31 cellular contexts compared by ENCODE assay signal in genomic region chr5:5062903-5063302, GRCh38.
"Had no signal": no experiment of that assay in that cellular context is flagged by ENCODE, and none has a peak within 500 bp of the region (broad histone marks: within the 10 kb centered on the region; RNA-seq: fewer than 3 reads in every experiment).

No MANE protein-coding gene starts in this region.

- H3K9me3 Mint-ChIP-seq: activated B cell treated with CpG ODN at 0.5 μM for 24 hours; activated CD4-positive, alpha-beta memory T cell treated with anti-CD3 and anti-CD28 coated beads for 36 hours; T-helper 1 cell treated with Interleukin-12 subunit alpha and Interleukin-12 subunit beta and Interleukin-4 antibody, amounts not matched to agents 30 μg/mL and 1 μg/mL, for 36 hours had no signal

- H3K36me3 ChIP-seq: esophagus squamous epithelium, gastroesophageal sphincter, heart right ventricle, WERI-Rb-1 had no signal

- H3K27me3 ChIP-seq: esophagus squamous epithelium had no signal

- FAIRE-seq: astrocyte, colon had no signal

- H3K27ac ChIP-seq: esophagus squamous epithelium, gastroesophageal sphincter, heart right ventricle, WERI-Rb-1 had no signal

- H3K36me3 Mint-ChIP-seq: activated CD4-positive, alpha-beta memory T cell treated with anti-CD3 and anti-CD28 coated beads for 36 hours; activated naive CD8-positive, alpha-beta T cell; T-cell had no signal

- H3K27me3 Mint-ChIP-seq: activated B cell treated with CpG ODN at 0.5 μM for 24 hours; activated CD4-positive, alpha-beta memory T cell treated with anti-CD3 and anti-CD28 coated beads for 36 hours; activated T-cell treated with anti-CD3 and anti-CD28 coated beads, Interleukin-2, amount 50 U/mL, for 24 hours; effector memory CD8-positive, alpha-beta T cell had no signal

- H3K27ac Mint-ChIP-seq: activated B cell treated with CpG ODN at 0.5 μM for 24 hours; activated CD4-positive, alpha-beta memory T cell treated with anti-CD3 and anti-CD28 coated beads for 36 hours; activated naive CD8-positive, alpha-beta T cell; activated T-cell treated with anti-CD3 and anti-CD28 coated beads, Interleukin-2, amount 50 U/mL, for 24 hours; activated T-helper 17 cell treated with anti-CD3 and anti-CD28 coated beads, Interleukin-2, amount 50 U/mL, for 72 hours; effector memory CD8-positive, alpha-beta T cell; T-cell; T-helper 1 cell treated with Interleukin-12 subunit alpha and Interleukin-12 subunit beta and Interleukin-4 antibody, amounts not matched to agents 30 μg/mL and 1 μg/mL, for 36 hours had no signal

- ATAC-seq: activated CD4-positive, CD25-positive, alpha-beta regulatory T cell treated with anti-CD3 and anti-CD28 coated beads, Interleukin-2, amount 50 U/mL, for 24 hours; activated T-helper 17 cell treated with anti-CD3 and anti-CD28 coated beads, Interleukin-2, amount 50 U/mL, for 72 hours; effector memory CD8-positive, alpha-beta T cell; gastroesophageal sphincter; heart right ventricle; T-cell had no signal

- H3K4me3 Mint-ChIP-seq: activated B cell treated with CpG ODN at 0.5 μM for 24 hours; activated CD4-positive, alpha-beta memory T cell treated with anti-CD3 and anti-CD28 coated beads for 36 hours; activated naive CD8-positive, alpha-beta T cell; activated T-cell treated with anti-CD3 and anti-CD28 coated beads, Interleukin-2, amount 50 U/mL, for 24 hours; activated T-helper 17 cell treated with anti-CD3 and anti-CD28 coated beads, Interleukin-2, amount 50 U/mL, for 72 hours; effector memory CD8-positive, alpha-beta T cell; T-cell; T-helper 1 cell treated with Interleukin-12 subunit alpha and Interleukin-12 subunit beta and Interleukin-4 antibody, amounts not matched to agents 30 μg/mL and 1 μg/mL, for 36 hours had no signal

- H3K4me3 ChIP-seq: esophagus squamous epithelium, gastroesophageal sphincter, heart right ventricle had no signal

- H3K4me1 Mint-ChIP-seq: activated B cell treated with CpG ODN at 0.5 μM for 24 hours; activated T-helper 17 cell treated with anti-CD3 and anti-CD28 coated beads, Interleukin-2, amount 50 U/mL, for 72 hours; T-cell had no signal

- DNase-seq: activated B cell treated with CpG ODN at 0.5 μM for 24 hours; activated CD4-positive, alpha-beta memory T cell treated with anti-CD3 and anti-CD28 coated beads for 36 hours; activated CD4-positive, alpha-beta T cell treated with anti-CD3 and anti-CD28 coated beads for 48 hours; activated CD8-positive, alpha-beta memory T cell treated with anti-CD3 and anti-CD28 coated beads, Interleukin-2, amount 50 U/mL, for 48 hours; activated effector memory CD4-positive, alpha-beta T cell treated with Interleukin-2 at 50 U/mL for 16 hours; activated gamma-delta T cell treated with Interleukin-2 at 50 U/mL for 16 hours; activated naive CD4-positive, alpha-beta T cell treated with anti-CD3 and anti-CD28 coated beads, Interleukin-2, amount 50 U/mL, for 16 hours; activated naive CD4-positive, alpha-beta T cell treated with Interleukin-2 at 50 U/mL for 16 hours; activated T-cell treated with anti-CD3 and anti-CD28 coated beads for 4 hours; activated T-cell treated with anti-CD3 and anti-CD28 coated beads, Interleukin-2, amount 50 U/mL, for 24 hours; amniotic stem cell; anterior cingulate cortex; caudate nucleus; cortex of kidney; dermis blood vessel endothelial cell; effector CD4-positive, alpha-beta T cell; effector memory CD8-positive, alpha-beta T cell; erythroblast; esophagus squamous epithelium; foreskin melanocyte; heart right ventricle; T-cell; T1000; WERI-Rb-1 had no signal

- H3K9me3 ChIP-seq: esophagus squamous epithelium, gastroesophageal sphincter, heart right ventricle had no signal

- H3K4me1 ChIP-seq: esophagus squamous epithelium, gastroesophageal sphincter had no signal
